15 cellular contexts compared by ENCODE assay signal in the genomic region with DNA sequence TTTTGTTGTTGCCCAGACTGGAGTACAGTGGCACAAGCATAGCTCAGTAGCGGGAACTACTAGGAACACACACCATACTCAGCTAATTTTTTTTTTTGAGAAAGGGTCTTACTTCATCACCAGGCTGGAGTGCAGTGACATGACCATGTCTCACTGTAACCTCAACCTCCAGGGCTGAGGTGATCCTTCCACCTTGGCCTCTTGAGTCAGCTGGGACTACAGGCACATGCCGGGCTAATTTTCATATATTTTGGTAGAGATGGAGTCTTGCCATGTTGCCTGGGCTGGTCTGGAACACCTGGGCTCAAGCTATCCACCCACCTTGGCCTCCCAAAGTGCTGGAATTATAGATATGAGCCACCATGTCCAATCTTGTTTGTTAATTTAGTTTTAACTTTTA. TPM values are rescaled to one million over a fixed set of nuclear protein-coding genes. Genes with fewer than 3 reads are reported as not detected.
A peak's percentile ranks its signal among the peaks of the same experiment; 100 is the strongest.
DNase-seq lines count a peak whose midpoint lies in the region; ATAC-seq and TF ChIP-seq lines count a peak whose summit lies in the region.
"Had no signal": no experiment of that assay in that cellular context is flagged by ENCODE, and none has a peak within 500 bp of the region (broad histone marks: within the 10 kb centered on the region; RNA-seq: fewer than 3 reads in every experiment).

No MANE protein-coding gene starts in this region.

- H3K9ac ChIP-seq in OCI-LY1 (ENCODE audit: low read length) (no peak overlapping the region; the same call in 1 of the 2 replicates), endodermal cell (ENCODE audit: extremely low read depth, low read length, poor library complexity, severe bottlenecking) (no peak overlapping the region)

- TF ChIP-seq CTCF in CD14-positive monocyte (IDR thresholded peaks at IDR 0.05): no peak
- TF ChIP-seq CTCF in OCI-LY1 (IDR thresholded peaks at IDR 0.05; ENCODE audit: low read length): no peak
- no peak for TF ChIP-seq CTCF in esophagus muscularis mucosa (IDR thresholded peaks at IDR 0.05)
- TF ChIP-seq CTCF in sigmoid colon (IDR thresholded peaks at IDR 0.05): no peak
- no peak for TF ChIP-seq CTCF in endodermal cell (conservative IDR thresholded peaks at IDR 0.05)

- peak overlapping the region; percentile 84 for H3K27ac ChIP-seq in OCI-LY1 (ENCODE audit: low read depth, low read length, poor library complexity, severe bottlenecking)
- H3K27ac ChIP-seq in esophagus muscularis mucosa (replicated peaks in 1 of 4): peak overlapping the region; percentile 64 to 96 (median 94)
- H3K27ac ChIP-seq in sigmoid colon: peak overlapping the region; percentile 51 to 94 (median 72)
- no peak overlapping the region for H3K27ac ChIP-seq in endodermal cell (ENCODE audit: low read depth, low read length)

- H3K4me3 Mint-ChIP-seq in CD14-positive monocyte (no peak overlapping the region), endodermal cell (no peak overlapping the region)

- H3F3A ChIP-seq in OCI-LY1 (ENCODE audit: insufficient read depth, low read length): peaks cover 8% of the 10 kb centered on the region; the same call in 1 of the 2 replicates

- H3K4me3 ChIP-seq in OCI-LY1 (ENCODE audit: low read depth, low read length, poor library complexity, severe bottlenecking) (no peak overlapping the region), esophagus muscularis mucosa (peak overlapping the region in 1 of 4 donors; percentile 19), sigmoid colon (no peak overlapping the region), endodermal cell (ENCODE audit: low read length) (no peak overlapping the region)
- H3K4me3 ChIP-seq: HAP-1 had no signal

- peaks cover 2% of the 10 kb centered on the region; the same call in 1 of the 2 replicates for H3K79me2 ChIP-seq in OCI-LY1 (ENCODE audit: insufficient read depth, low read length)

- 95% methylated on average over 2 of the region's 2 CpGs for WGBS in esophagus muscularis mucosa
- 92 to 93% methylated on average over 2 of the region's 2 CpGs for WGBS in sigmoid colon, 2 donors
- 98% methylated on average over 2 of the region's 2 CpGs; no CpG with 5 or more reads in 1 of the 2 experiments for WGBS in endodermal cell (ENCODE audit: insufficient coverage in 1 of 2, insufficient read length in 1 of 2), 2 experiments

- H3K9me3 Mint-ChIP-seq in CD14-positive monocyte (peaks cover 0 to 2% (median 0%) of the 10 kb centered on the region in 7 donors), endodermal cell (no peaks in the 10 kb centered on the region)

- intact Hi-C loops in CD14-positive monocyte (cut with micrococcal nuclease): loop anchor here in 1 of 2 donors (5.0 kb wide), 1 partner anchor 34 kb away; no protein-coding TSS in a partner anchor
- intact Hi-C loops in esophagus muscularis mucosa (cut with DNase I): no loop called here
- intact Hi-C loops in sigmoid colon (cut with DNase I): no loop called here

- TF ChIP-seq POLR2A in esophagus muscularis mucosa (IDR thresholded peaks at IDR 0.05; ENCODE audit: low read depth) (no peak), sigmoid colon (IDR thresholded peaks at IDR 0.05) (no peak)

- H3K27me3 Mint-ChIP-seq in CD14-positive monocyte (ENCODE audit: low read depth in 3 of 3) (peaks cover 0 to 2% (median 2%) of the 10 kb centered on the region in 3 donors), endodermal cell (ENCODE audit: insufficient read depth) (no peaks in the 10 kb centered on the region)

- peaks cover 68% of the 10 kb centered on the region for H3K4me1 ChIP-seq in OCI-LY1 (ENCODE audit: insufficient read depth, low read length, severe bottlenecking)
- peaks cover 57 to 81% (median 68%) of the 10 kb centered on the region in 4 donors for H3K4me1 ChIP-seq in esophagus muscularis mucosa
- peaks cover 0 to 55% (median 50%) of the 10 kb centered on the region in 4 donors for H3K4me1 ChIP-seq in sigmoid colon
- no peaks in the 10 kb centered on the region for H3K4me1 ChIP-seq in endodermal cell (ENCODE audit: control insufficient read depth, insufficient read depth, low read length)

- DNase-seq in CD14-positive monocyte (ENCODE audit: low spot score): no peak
- DNase-seq in esophagus muscularis mucosa (ENCODE audit: extremely low spot score): no peak
- DNase-seq in sigmoid colon: peak; percentile 59
- no peak for DNase-seq in H4 (ENCODE audit: low spot score)
- no peak for DNase-seq in endodermal cell
- DNase-seq: activated CD8-positive, alpha-beta memory T cell treated with anti-CD3 and anti-CD28 coated beads, Interleukin-2, amount 50 U/mL, for 4 hours; BE2C; cortex of kidney; NCI-H446; OCI-M1 had no signal

- H3K36me3 Mint-ChIP-seq in CD14-positive monocyte: no peaks in the 10 kb centered on the region
- H3K36me3 Mint-ChIP-seq in endodermal cell (ENCODE audit: low read depth): no peaks in the 10 kb centered on the region

- no peaks in the 10 kb centered on the region for H3K9me3 ChIP-seq in OCI-LY1 (ENCODE audit: low read length)
- no peaks in the 10 kb centered on the region for H3K9me3 ChIP-seq in esophagus muscularis mucosa
- no peaks in the 10 kb centered on the region for H3K9me3 ChIP-seq in sigmoid colon
- H3K9me3 ChIP-seq in endodermal cell (ENCODE audit: control insufficient read depth, low read length): no peaks in the 10 kb centered on the region
- H3K9me3 ChIP-seq: BE2C, HAP-1 had no signal

- ATAC-seq in HG03039 (IDR thresholded peaks at IDR 0.05; ENCODE audit: unreplicated experiment) (no peak), GM21717 (IDR thresholded peaks at IDR 0.05; ENCODE audit: unreplicated experiment) (no peak)

- H3K9me2 ChIP-seq in OCI-LY1 (ENCODE audit: low read depth, low read length): no peaks in the 10 kb centered on the region

- H3K4me1 Mint-ChIP-seq in CD14-positive monocyte (peaks cover 55% of the 10 kb centered on the region), endodermal cell (peaks cover 22% of the 10 kb centered on the region)

- H3K27ac Mint-ChIP-seq in CD14-positive monocyte (peak overlapping the region; percentile 75 to 90 (median 82)), endodermal cell (no peak overlapping the region)

- H3K36me3 ChIP-seq in OCI-LY1 (ENCODE audit: insufficient read depth, low read length): no peaks in the 10 kb centered on the region
- no peaks in the 10 kb centered on the region for H3K36me3 ChIP-seq in esophagus muscularis mucosa
- no peaks in the 10 kb centered on the region for H3K36me3 ChIP-seq in sigmoid colon
- H3K36me3 ChIP-seq in endodermal cell (ENCODE audit: control insufficient read depth, insufficient read depth, low read length): no peaks in the 10 kb centered on the region
- H3K36me3 ChIP-seq: BE2C, HAP-1 had no signal

- no peaks in the 10 kb centered on the region for H4K20me1 ChIP-seq in OCI-LY1 (ENCODE audit: insufficient read depth, low read length)

- TF ChIP-seq EP300 in esophagus muscularis mucosa (IDR thresholded peaks at IDR 0.05): no peak
- no peak for TF ChIP-seq EP300 in sigmoid colon (IDR thresholded peaks at IDR 0.05)

- no peaks in the 10 kb centered on the region for H3K27me3 ChIP-seq in OCI-LY1 (ENCODE audit: insufficient read depth, low read length)
- H3K27me3 ChIP-seq in esophagus muscularis mucosa: no peaks in the 10 kb centered on the region
- H3K27me3 ChIP-seq in sigmoid colon: no peaks in the 10 kb centered on the region
- no peaks in the 10 kb centered on the region for H3K27me3 ChIP-seq in endodermal cell (ENCODE audit: control insufficient read depth, insufficient read depth, low read length, poor library complexity, severe bottlenecking)
- H3K27me3 ChIP-seq: BE2C had no signal

- no peak overlapping the region for H2AFZ ChIP-seq in OCI-LY1 (ENCODE audit: low read length)

- no peak overlapping the region; the same call in 1 of the 2 replicates for H3K4me2 ChIP-seq in OCI-LY1 (ENCODE audit: low read length)

RNA-seq across cellular contexts. Expression of a gene that starts 5.4 kb away (rescaled TPM):
- polyA plus RNA-seq in CD14-positive monocyte (100 to 1,000 TPM; 640 to 844 TPM), sigmoid colon (100 to 1,000 TPM; 326 to 783 (median 548) TPM)
- total RNA-seq in esophagus muscularis mucosa (1,000 to 10,000 TPM; 1,186 to 4,171 (median 2,482) TPM), sigmoid colon (1,000 to 10,000 TPM; 1,623 to 4,609 (median 1,842) TPM), endodermal cell (10 to 100 TPM in 1 of 2 donors, 1 to 10 TPM in 1; 9.9 to 12.2 TPM)
- 101 and 102 TPM in 2 replicates for total RNA-seq in H4 (2014; rRNA removed; shearing (Covaris generic))
- polyA plus RNA-seq in endodermal cell (2013, experiment 1 of 2): 6.0 TPM
- polyA plus RNA-seq in endodermal cell (2013, experiment 2 of 2): 18.7 TPM

RNA-seq across cellular contexts. Expression of a gene that starts 19.8 kb away (rescaled TPM):
- polyA plus RNA-seq in CD14-positive monocyte (not detected), sigmoid colon (not detected)
- total RNA-seq in esophagus muscularis mucosa (not detected), sigmoid colon (not detected), endodermal cell (under 1 TPM; 0.13 to 0.15 TPM)
- not detected in 2 replicates for total RNA-seq in H4 (2014; rRNA removed; shearing (Covaris generic))
- not detected for polyA plus RNA-seq in endodermal cell (2013, experiment 1 of 2)
- not detected for polyA plus RNA-seq in endodermal cell (2013, experiment 2 of 2)
- total RNA-seq: lung microvascular endothelial cell had no signal

RNA-seq across cellular contexts. Expression of a gene that starts 37.2 kb away (rescaled TPM):
- polyA plus RNA-seq in CD14-positive monocyte (10 to 100 TPM; 36.2 to 39.0 TPM), sigmoid colon (10 to 100 TPM; 35.9 to 47.4 (median 40.9) TPM)
- total RNA-seq in esophagus muscularis mucosa (10 to 100 TPM; 29.0 to 41.5 (median 35.5) TPM), sigmoid colon (10 to 100 TPM; 23.1 to 32.8 (median 27.4) TPM), endodermal cell (10 to 100 TPM; 10.2 to 13.8 TPM)
- total RNA-seq in H4 (2014; rRNA removed; shearing (Covaris generic)): 16.9 and 21.2 TPM in 2 replicates
- 23.7 TPM for polyA plus RNA-seq in endodermal cell (2013, experiment 1 of 2)
- 20.4 TPM for polyA plus RNA-seq in endodermal cell (2013, experiment 2 of 2)

RNA-seq across cellular contexts. Expression of a gene that starts 37.4 kb away (rescaled TPM):
- polyA plus RNA-seq in CD14-positive monocyte (not detected), sigmoid colon (under 1 TPM in 1 of 3 donors, not detected in 2; 0.41 TPM)
- total RNA-seq in esophagus muscularis mucosa (1 to 10 TPM in 3 of 4 donors, under 1 TPM in 1; 0.66 to 1.7 (median 1.3) TPM), sigmoid colon (1 to 10 TPM in 2 of 4 donors, under 1 TPM in 2; 0.33 to 1.9 (median 1.0) TPM), endodermal cell (1 to 10 TPM in 1 of 2 donors, under 1 TPM in 1; 0.55 to 1.4 TPM)
- total RNA-seq in H4 (2014; rRNA removed; shearing (Covaris generic)): 0.54 and 0.70 TPM in 2 replicates
- 0.64 TPM for polyA plus RNA-seq in endodermal cell (2013, experiment 1 of 2)
- 0.37 TPM for polyA plus RNA-seq in endodermal cell (2013, experiment 2 of 2)

RNA-seq across cellular contexts. Expression of a gene that starts 43.9 kb away (rescaled TPM):
- 1 to 10 TPM; 6.3 to 8.5 TPM for polyA plus RNA-seq in CD14-positive monocyte
- total RNA-seq in esophagus muscularis mucosa: 10 to 100 TPM; 33.2 to 55.0 (median 41.7) TPM
- total RNA-seq in sigmoid colon: 10 to 100 TPM; 26.9 to 42.5 (median 36.0) TPM
- polyA plus RNA-seq in sigmoid colon: 1 to 10 TPM; 1.4 to 8.7 (median 3.0) TPM
- total RNA-seq in H4 (2014; rRNA removed; shearing (Covaris generic)): 15.1 and 18.7 TPM in 2 replicates
- total RNA-seq in endodermal cell: 10 to 100 TPM; 16.6 to 21.3 TPM
- 25.7 TPM for polyA plus RNA-seq in endodermal cell (2013, experiment 1 of 2)
- 28.8 TPM for polyA plus RNA-seq in endodermal cell (2013, experiment 2 of 2)

Comparison
In these comparisons a context has a peak if more than half of its experiments do, and no peak if none do; other contexts are left out.
1. RNA of a gene that starts 5.4 kb away (total RNA-seq): 1,186 to 4,171 TPM in esophagus muscularis mucosa and 1,623 to 4,609 TPM in sigmoid colon; 101 to 102 TPM in H4 and 9.9 to 12.2 TPM in endodermal cell; every median in the first group is over 10 times any median in the second.